In the genomic region with DNA sequence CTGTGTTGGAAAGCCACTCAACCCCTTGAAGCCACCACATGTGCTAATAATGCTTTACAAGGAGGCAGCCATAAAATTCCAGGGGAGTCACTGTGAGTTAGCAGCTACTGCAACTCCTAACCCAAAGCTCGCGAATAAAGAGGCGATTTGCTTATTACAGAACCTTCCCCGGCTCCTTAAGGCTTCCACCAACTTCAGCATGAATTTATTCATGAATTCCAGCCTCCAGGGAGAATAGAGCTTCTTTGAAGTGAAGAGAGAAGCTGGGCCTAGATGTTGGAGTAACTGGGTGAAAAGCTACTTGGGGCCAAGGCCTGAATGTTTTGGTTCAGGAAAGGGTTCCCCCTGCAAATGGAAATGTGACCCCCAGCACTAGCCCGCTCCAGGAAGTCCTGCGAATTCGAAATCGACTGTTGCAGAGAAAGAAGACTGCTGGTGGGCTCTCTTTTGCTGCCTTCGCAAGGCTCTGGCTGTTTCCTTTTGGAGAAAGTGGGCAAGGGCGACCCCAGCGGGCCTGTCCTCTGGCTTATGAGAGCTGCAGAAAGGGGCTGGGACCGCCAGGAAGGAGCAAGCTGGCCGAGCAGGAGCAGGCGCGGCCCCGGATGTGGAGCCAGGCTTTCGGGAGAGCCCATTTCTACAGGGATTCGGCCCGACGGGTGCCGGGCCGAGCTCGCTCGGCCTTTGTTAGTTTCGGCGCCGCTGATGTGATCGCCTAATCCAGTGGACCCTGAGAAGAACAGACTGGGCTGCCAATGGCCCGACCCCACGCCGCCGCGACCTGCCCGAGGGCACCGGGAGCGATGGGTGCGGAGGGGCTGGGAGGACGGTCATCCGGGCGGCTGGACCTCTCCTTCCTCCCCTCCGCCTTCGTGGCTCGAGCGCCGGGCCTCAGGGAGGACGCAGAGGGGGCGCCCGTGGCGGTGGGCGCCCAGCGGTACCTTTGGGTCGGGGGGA, we compare ENCODE assay signal across 1 cellular context.
TF ChIP-seq lines count a peak whose summit lies in the region.

No MANE protein-coding gene starts in this region.

TF ChIP-seq in WTC11, 78 proteins besides CTCF, POLR2A, EP300 and RAD21 (continued from another document):
- TF ChIP-seq, protein P1, sequence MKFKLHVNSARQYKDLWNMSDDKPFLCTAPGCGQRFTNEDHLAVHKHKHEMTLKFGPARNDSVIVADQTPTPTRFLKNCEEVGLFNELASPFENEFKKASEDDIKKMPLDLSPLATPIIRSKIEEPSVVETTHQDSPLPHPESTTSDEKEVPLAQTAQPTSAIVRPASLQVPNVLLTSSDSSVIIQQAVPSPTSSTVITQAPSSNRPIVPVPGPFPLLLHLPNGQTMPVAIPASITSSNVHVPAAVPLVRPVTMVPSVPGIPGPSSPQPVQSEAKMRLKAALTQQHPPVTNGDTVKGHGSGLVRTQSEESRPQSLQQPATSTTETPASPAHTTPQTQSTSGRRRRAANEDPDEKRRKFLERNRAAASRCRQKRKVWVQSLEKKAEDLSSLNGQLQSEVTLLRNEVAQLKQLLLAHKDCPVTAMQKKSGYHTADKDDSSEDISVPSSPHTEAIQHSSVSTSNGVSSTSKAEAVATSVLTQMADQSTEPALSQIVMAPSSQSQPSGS (CRISPR knock-in tag; IDR thresholded peaks at IDR 0.05; ENCODE audit: borderline replicate concordance, low read depth), result no peak
- TF ChIP-seq SMAD3 (CRISPR knock-in tag; IDR thresholded peaks at IDR 0.05; ENCODE audit: borderline replicate concordance), result no peak
- TF ChIP-seq, protein P2, sequence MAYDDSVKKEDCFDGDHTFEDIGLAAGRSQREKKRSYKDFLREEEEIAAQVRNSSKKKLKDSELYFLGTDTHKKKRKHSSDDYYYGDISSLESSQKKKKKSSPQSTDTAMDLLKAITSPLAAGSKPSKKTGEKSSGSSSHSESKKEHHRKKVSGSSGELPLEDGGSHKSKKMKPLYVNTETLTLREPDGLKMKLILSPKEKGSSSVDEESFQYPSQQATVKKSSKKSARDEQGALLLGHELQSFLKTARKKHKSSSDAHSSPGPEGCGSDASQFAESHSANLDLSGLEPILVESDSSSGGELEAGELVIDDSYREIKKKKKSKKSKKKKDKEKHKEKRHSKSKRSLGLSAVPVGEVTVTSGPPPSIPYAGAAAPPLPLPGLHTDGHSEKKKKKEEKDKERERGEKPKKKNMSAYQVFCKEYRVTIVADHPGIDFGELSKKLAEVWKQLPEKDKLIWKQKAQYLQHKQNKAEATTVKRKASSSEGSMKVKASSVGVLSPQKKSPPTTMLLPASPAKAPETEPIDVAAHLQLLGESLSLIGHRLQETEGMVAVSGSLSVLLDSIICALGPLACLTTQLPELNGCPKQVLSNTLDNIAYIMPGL (CRISPR knock-in tag; IDR thresholded peaks at IDR 0.05), result 0 out of 2 replicates have a peak, but pooled peaks have one; percentile 63
- TF ChIP-seq RORB (CRISPR knock-in tag; IDR thresholded peaks at IDR 0.05), result no peak
- no peak for TF ChIP-seq ELF4 (CRISPR knock-in tag; IDR thresholded peaks at IDR 0.05; ENCODE audit: low read depth)
- TF ChIP-seq ZNF396 (CRISPR knock-in tag; IDR thresholded peaks at IDR 0.05; ENCODE audit: borderline replicate concordance), result no peak
